ENCODE assay signal across 8 cellular contexts in genomic region chr1:206725053-206725963, GRCh38. TPM values are rescaled to one million over a fixed set of nuclear protein-coding genes. Genes with fewer than 3 reads are reported as not detected.
DNase-seq lines count a peak whose midpoint lies in the region; ATAC-seq lines count a peak whose summit lies in the region.

No MANE protein-coding gene starts in this region.

- no peaks in the 10 kb centered on the region for H3K27me3 ChIP-seq in right cardiac atrium (ENCODE audit: control insufficient read depth, insufficient read depth)

- H3K4me1 ChIP-seq in right cardiac atrium (ENCODE audit: control insufficient read depth, insufficient read depth, low read length) = peaks cover 35% of the 10 kb centered on the region

- H3K4me3 ChIP-seq in right cardiac atrium (ENCODE audit: low read length) = no peak overlapping the region

- intact Hi-C loops in right cardiac atrium (cut with DNase I) = loop anchor here (5.0 to 10.0 kb wide), 3 partner anchors 71 to 189 kb away; no protein-coding TSS in a partner anchor

- peak overlapping the region; percentile 48 for H3K27ac ChIP-seq in right cardiac atrium (ENCODE audit: low read length)

- DNase-seq in Ammon's horn (ENCODE audit: low spot score) (peak; percentile 37), OCI-M1 (lab: John Stamatoyannopoulos, UW) (peak; percentile 84), right cardiac atrium (peak in 1 of 3 donors; percentile 52)
- peak; percentile 28 for DNase-seq in activated T-helper 9 cell treated with anti-CD3 and anti-CD28 coated beads, Interleukin-2, amount 50 U/mL, for 16 hours (ENCODE audit: low read depth)
- DNase-seq in stimulated activated CD4-positive, alpha-beta T cell treated with anti-CD3 and anti-CD28 coated beads, Interleukin-4, amount 100 ng/mL, for 1 hour = peak; percentile 62

- H3K9me3 ChIP-seq in right cardiac atrium (ENCODE audit: control insufficient read depth, low read length) = no peaks in the 10 kb centered on the region

- WGBS in right cardiac atrium = 68% methylated on average over 11 of the region's 11 CpGs

- ATAC-seq in GM19455 (IDR thresholded peaks at IDR 0.05; ENCODE audit: unreplicated experiment) = peak; percentile 38
- ATAC-seq in right cardiac atrium = no peak
- no peak for ATAC-seq in HG03432 (IDR thresholded peaks at IDR 0.05; ENCODE audit: unreplicated experiment)
- ATAC-seq in GM19397 (IDR thresholded peaks at IDR 0.05; ENCODE audit: unreplicated experiment) = no peak

RNA-seq across cellular contexts. Expression of gene MAPKAPK2, which starts 40.6 kb away (rescaled TPM):
- 100 to 1,000 TPM; 192 to 221 (median 216) TPM for total RNA-seq in right cardiac atrium
- polyA plus RNA-seq in right cardiac atrium = 129 TPM

RNA-seq across cellular contexts. Expression of gene IL19, which starts 45.3 kb away (rescaled TPM):
- total RNA-seq in right cardiac atrium = not detected
- polyA plus RNA-seq in right cardiac atrium = not detected

RNA-seq across cellular contexts. Expression of gene IL10, which starts 47.0 kb away (rescaled TPM):
- 1 to 10 TPM in 3 of 4 donors, under 1 TPM in 1; 0.59 to 5.9 (median 1.3) TPM for total RNA-seq in right cardiac atrium
- 0.75 TPM for polyA plus RNA-seq in right cardiac atrium
